In the genomic region with DNA sequence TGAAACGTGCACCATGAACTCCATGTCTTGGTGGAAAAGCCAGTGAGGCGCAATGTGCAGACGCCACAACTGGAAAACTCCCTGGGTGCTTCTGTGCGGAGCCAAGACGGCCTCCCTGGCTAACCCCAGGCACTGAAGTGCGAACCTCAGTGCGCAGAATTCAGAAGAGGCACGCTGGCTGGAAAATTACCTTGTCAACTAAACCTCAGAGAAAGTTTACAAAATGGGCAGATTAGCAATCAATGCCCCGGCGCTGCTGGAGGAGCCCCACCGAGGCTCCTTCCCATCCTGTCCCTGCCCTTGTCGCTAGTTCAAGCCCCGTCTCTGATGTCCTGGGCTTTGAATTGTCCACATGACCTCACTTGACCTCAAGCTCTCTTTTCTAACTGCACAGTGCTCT, we compare ENCODE assay signal across 24 cellular contexts. TPM values are rescaled to one million over a fixed set of nuclear protein-coding genes. Genes with fewer than 3 reads are reported as not detected.
"Had no signal": no experiment of that assay in that cellular context is flagged by ENCODE, and none has a peak within 500 bp of the region (broad histone marks: within the 10 kb centered on the region; RNA-seq: fewer than 3 reads in every experiment).

No MANE protein-coding gene starts in this region.

- H3K27ac Mint-ChIP-seq: activated CD4-positive, alpha-beta T cell treated with anti-CD3 and anti-CD28 coated beads for 36 hours; activated CD8-positive, alpha-beta T cell treated with anti-CD3 and anti-CD28 coated beads, Interleukin-2, amount 10 ng/mL, durations not matched to agents 7 days and 5 days; activated naive CD4-positive, alpha-beta T cell treated with anti-CD3 and anti-CD28 coated beads for 36 hours; activated naive CD8-positive, alpha-beta T cell treated with anti-CD3 and anti-CD28 coated beads for 36 hours; effector memory CD8-positive, alpha-beta T cell; immature natural killer cell; mesothelial cell of epicardium; stimulated activated naive B cell treated with anti-CD40 and anti-IgM and Interleukin-4, amounts not matched to agents 10 μg/mL and 1 μg/mL and 100 μg/mL, for 72 hours; T-cell had no signal

- H3K4me3 Mint-ChIP-seq: activated CD4-positive, alpha-beta T cell treated with anti-CD3 and anti-CD28 coated beads for 36 hours; activated CD8-positive, alpha-beta T cell treated with anti-CD3 and anti-CD28 coated beads, Interleukin-2, amount 10 ng/mL, durations not matched to agents 7 days and 5 days; activated naive CD4-positive, alpha-beta T cell treated with anti-CD3 and anti-CD28 coated beads for 36 hours; activated naive CD8-positive, alpha-beta T cell treated with anti-CD3 and anti-CD28 coated beads for 36 hours; effector memory CD8-positive, alpha-beta T cell; immature natural killer cell; mesothelial cell of epicardium; stimulated activated naive B cell treated with anti-CD40 and anti-IgM and Interleukin-4, amounts not matched to agents 10 μg/mL and 1 μg/mL and 100 μg/mL, for 72 hours; T-cell had no signal

- H3K9me3 ChIP-seq: breast epithelium, colonic mucosa, neutrophil, pancreas, right atrium auricular region, suprapubic skin, tibial artery, upper lobe of right lung had no signal

- H3K4me1 Mint-ChIP-seq: activated naive CD8-positive, alpha-beta T cell treated with anti-CD3 and anti-CD28 coated beads for 36 hours; immature natural killer cell had no signal

- DNase-seq: activated CD4-positive, alpha-beta T cell treated with anti-CD3 and anti-CD28 coated beads for 36 hours; activated CD4-positive, CD25-positive, alpha-beta regulatory T cell; activated CD8-positive, alpha-beta T cell treated with anti-CD3 and anti-CD28 coated beads, Interleukin-2, amount 10 ng/mL, durations not matched to agents 7 days and 5 days; activated effector memory CD4-positive, alpha-beta T cell treated with Interleukin-2 at 50 U/mL for 16 hours; activated naive CD4-positive, alpha-beta T cell treated with anti-CD3 and anti-CD28 coated beads for 36 hours; activated naive CD8-positive, alpha-beta T cell treated with anti-CD3 and anti-CD28 coated beads for 36 hours; amniotic stem cell; colonic mucosa; effector memory CD8-positive, alpha-beta T cell; immature natural killer cell; naive thymus-derived CD4-positive, alpha-beta T cell; stimulated activated CD4-positive, alpha-beta T cell treated with anti-CD3 and anti-CD28 coated beads, Interleukin-1b, Interleukin-23, amount 100 ng/mL, for 48 hours; stimulated activated CD4-positive, alpha-beta T cell treated with anti-CD3 and anti-CD28 coated beads, Interleukin-4, amount 100 ng/mL, for 4 hours; stimulated activated naive B cell treated with anti-CD40 and anti-IgM and Interleukin-4, amounts not matched to agents 10 μg/mL and 1 μg/mL and 100 μg/mL, for 72 hours; T-cell had no signal

- H3K27me3 ChIP-seq: breast epithelium, colonic mucosa, pancreas, right atrium auricular region, suprapubic skin had no signal

- H3K27ac ChIP-seq: colonic mucosa, neutrophil, right atrium auricular region, suprapubic skin, tibial artery, upper lobe of right lung had no signal

- FAIRE-seq: pancreas had no signal

- H3K36me3 Mint-ChIP-seq: activated naive CD8-positive, alpha-beta T cell treated with anti-CD3 and anti-CD28 coated beads for 36 hours; immature natural killer cell; mesothelial cell of epicardium; naive thymus-derived CD4-positive, alpha-beta T cell; stimulated activated naive B cell treated with anti-CD40 and anti-IgM and Interleukin-4, amounts not matched to agents 10 μg/mL and 1 μg/mL and 100 μg/mL, for 72 hours; T-cell had no signal

- H3K4me1 ChIP-seq: breast epithelium, colonic mucosa, tibial artery, upper lobe of right lung had no signal

- H3K4me3 ChIP-seq: colonic mucosa, pancreas, right atrium auricular region, smooth muscle cell, suprapubic skin, tibial artery, upper lobe of right lung had no signal

- ATAC-seq: activated CD4-positive, alpha-beta T cell treated with anti-CD3 and anti-CD28 coated beads for 36 hours; activated CD8-positive, alpha-beta T cell treated with anti-CD3 and anti-CD28 coated beads, Interleukin-2, amount 10 ng/mL, durations not matched to agents 7 days and 5 days; effector memory CD8-positive, alpha-beta T cell; naive thymus-derived CD4-positive, alpha-beta T cell; stimulated activated naive B cell treated with anti-CD40 and anti-IgM and Interleukin-4, amounts not matched to agents 10 μg/mL and 1 μg/mL and 100 μg/mL, for 72 hours; T-cell; upper lobe of right lung had no signal

- H3K4me2 ChIP-seq: smooth muscle cell had no signal

- H3K9me3 Mint-ChIP-seq: activated naive CD4-positive, alpha-beta T cell treated with anti-CD3 and anti-CD28 coated beads for 36 hours; activated naive CD8-positive, alpha-beta T cell treated with anti-CD3 and anti-CD28 coated beads for 36 hours; effector memory CD8-positive, alpha-beta T cell; immature natural killer cell; mesothelial cell of epicardium; naive thymus-derived CD4-positive, alpha-beta T cell; stimulated activated naive B cell treated with anti-CD40 and anti-IgM and Interleukin-4, amounts not matched to agents 10 μg/mL and 1 μg/mL and 100 μg/mL, for 72 hours; T-cell had no signal

- H3K36me3 ChIP-seq: breast epithelium, colonic mucosa, neutrophil, pancreas, right atrium auricular region, tibial artery, upper lobe of right lung had no signal

RNA-seq across cellular contexts. Expression of a gene that starts 22.2 kb away (rescaled TPM):
- polyA plus RNA-seq: immature natural killer cell; naive thymus-derived CD4-positive, alpha-beta T cell had no signal
